17 cellular contexts compared by ENCODE assay signal in the genomic region with DNA sequence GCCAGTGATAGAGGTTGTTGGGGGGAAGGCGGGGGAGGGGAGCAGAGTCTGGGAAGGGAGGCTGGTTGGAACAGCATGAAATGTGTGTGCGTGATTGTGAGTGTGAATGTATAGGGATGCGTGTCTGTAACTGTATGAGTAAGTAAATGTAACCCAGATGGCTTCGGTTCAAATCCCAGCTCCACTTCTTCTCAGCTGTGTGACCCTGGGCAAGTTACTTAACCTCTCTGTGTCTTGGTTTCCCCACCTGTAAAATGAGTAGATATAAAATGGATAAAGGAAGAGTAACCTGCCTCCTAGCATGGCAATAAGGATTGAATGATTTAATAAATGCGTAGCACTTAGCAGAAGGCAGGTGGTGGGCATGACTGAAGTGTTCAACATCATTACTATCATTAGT. TPM values are rescaled to one million over a fixed set of nuclear protein-coding genes. Genes with fewer than 3 reads are reported as not detected.
A peak's percentile ranks its signal among the peaks of the same experiment; 100 is the strongest.
DNase-seq lines count a peak whose midpoint lies in the region; ATAC-seq, FAIRE-seq and TF ChIP-seq lines count a peak whose summit lies in the region.
"Had no signal": no experiment of that assay in that cellular context is flagged by ENCODE, and none has a peak within 500 bp of the region (broad histone marks: within the 10 kb centered on the region; RNA-seq: fewer than 3 reads in every experiment).

No MANE protein-coding gene starts in this region.

- H3K27me3 ChIP-seq in RWPE2 (ENCODE audit: insufficient read depth, poor library complexity, severe bottlenecking) = no peaks in the 10 kb centered on the region
- H3K27me3 ChIP-seq in parathyroid adenoma (ENCODE audit: control insufficient read depth, insufficient read depth, low read length) = no peaks in the 10 kb centered on the region
- no peaks in the 10 kb centered on the region for H3K27me3 ChIP-seq in GM23248 (replicated peaks; ENCODE audit: insufficient read depth)

- H3K4me3 Mint-ChIP-seq in type B pancreatic cell = no peak overlapping the region
- H3K4me3 Mint-ChIP-seq in stimulated activated naive B cell treated with anti-CD40 and anti-IgM and Interleukin-4, amounts not matched to agents 10 μg/mL and 1 μg/mL and 100 μg/mL, for 72 hours = no peak overlapping the region
- H3K4me3 Mint-ChIP-seq: CD4-positive, CD25-positive, alpha-beta regulatory T cell; CD8-positive, alpha-beta T cell had no signal

- no peaks in the 10 kb centered on the region for H3K9me2 ChIP-seq in GM23248 (ENCODE audit: insufficient read depth)

- peaks cover 7% of the 10 kb centered on the region for H3K4me1 ChIP-seq in RWPE2 (ENCODE audit: insufficient read depth, poor library complexity, severe bottlenecking)
- H3K4me1 ChIP-seq in parathyroid adenoma = peaks cover 34% of the 10 kb centered on the region
- H3K4me1 ChIP-seq in GM23248 (ENCODE audit: insufficient read depth) = peaks cover 7% of the 10 kb centered on the region; the same call in 1 of the 2 replicates

- DNase-seq in HTR-8/SVneo (ENCODE audit: insufficient read length, low spot score) (no peak), RWPE2 (ENCODE audit: low spot score) (peak; percentile 41), type B pancreatic cell (ENCODE audit: extremely low spot score, unreplicated experiment) (no peak), NCI-H2227 treated with DMSO at 0.1 percent for 48 hours (lab: John Stamatoyannopoulos, UW) (no peak), GM23248 (no peak)
- DNase-seq in stimulated activated naive B cell treated with anti-CD40 and anti-IgM and Interleukin-4, amounts not matched to agents 10 μg/mL and 1 μg/mL and 100 μg/mL, for 72 hours = no peak
- DNase-seq: C1 segment of cervical spinal cord; CD4-positive, CD25-positive, alpha-beta regulatory T cell; CD8-positive, alpha-beta T cell; DMS153; DND-41; GOT3; HCEC 1CT had no signal

- H4K20me1 ChIP-seq in GM23248 (ENCODE audit: insufficient read depth) = no peaks in the 10 kb centered on the region

- no peaks in the 10 kb centered on the region for H3K36me3 Mint-ChIP-seq in type B pancreatic cell
- no peaks in the 10 kb centered on the region for H3K36me3 Mint-ChIP-seq in stimulated activated naive B cell treated with anti-CD40 and anti-IgM and Interleukin-4, amounts not matched to agents 10 μg/mL and 1 μg/mL and 100 μg/mL, for 72 hours
- H3K36me3 Mint-ChIP-seq: CD4-positive, CD25-positive, alpha-beta regulatory T cell; CD8-positive, alpha-beta T cell had no signal

- H2AFZ ChIP-seq in parathyroid adenoma (no peak overlapping the region), GM23248 (no peak overlapping the region)

- H3K36me3 ChIP-seq in RWPE2 (ENCODE audit: low read depth) = no peaks in the 10 kb centered on the region
- H3K36me3 ChIP-seq in parathyroid adenoma (ENCODE audit: control insufficient read depth, insufficient read depth, low read length) = no peaks in the 10 kb centered on the region
- H3K36me3 ChIP-seq in GM23248 (ENCODE audit: low read depth) = no peaks in the 10 kb centered on the region

- 74% methylated on average over 5 of the region's 5 CpGs for WGBS in GM23248 (ENCODE audit: low coverage in 1 of 2, low lambda C conversion rate in 2 of 2, missing lambda C conversion rate in 2 of 2), 2 experiments

- ATAC-seq in RWPE2 (ENCODE audit: low read depth) = no peak
- no peak for ATAC-seq in stimulated activated naive B cell treated with anti-CD40 and anti-IgM and Interleukin-4, amounts not matched to agents 10 μg/mL and 1 μg/mL and 100 μg/mL, for 72 hours (replicated peaks)
- ATAC-seq: CD8-positive, alpha-beta T cell had no signal

- H3K4me3 ChIP-seq in RWPE2 (ENCODE audit: severe bottlenecking) (no peak overlapping the region), parathyroid adenoma (ENCODE audit: low read depth, low read length) (no peak overlapping the region), GM23248 (no peak overlapping the region)

- TF ChIP-seq CTCF in RWPE2 (IDR thresholded peaks at IDR 0.05; ENCODE audit: poor library complexity, severe bottlenecking) = no peak
- no peak for TF ChIP-seq CTCF in parathyroid adenoma (IDR thresholded peaks at IDR 0.05)
- TF ChIP-seq CTCF in type B pancreatic cell (conservative IDR thresholded peaks at IDR 0.05) = no peak

- H3K9me3 Mint-ChIP-seq in type B pancreatic cell = no peaks in the 10 kb centered on the region
- H3K9me3 Mint-ChIP-seq in stimulated activated naive B cell treated with anti-CD40 and anti-IgM and Interleukin-4, amounts not matched to agents 10 μg/mL and 1 μg/mL and 100 μg/mL, for 72 hours = no peaks in the 10 kb centered on the region
- H3K9me3 Mint-ChIP-seq: CD4-positive, CD25-positive, alpha-beta regulatory T cell; CD8-positive, alpha-beta T cell had no signal

- H3K9me3 ChIP-seq in RWPE2 (ENCODE audit: severe bottlenecking) (no peaks in the 10 kb centered on the region), parathyroid adenoma (ENCODE audit: control insufficient read depth, low read length) (no peaks in the 10 kb centered on the region), GM23248 (ENCODE audit: low read depth) (no peaks in the 10 kb centered on the region)
- H3K9me3 ChIP-seq: Caco-2 had no signal

- H3F3A ChIP-seq in GM23248 (ENCODE audit: insufficient read depth) = peaks cover 6% of the 10 kb centered on the region; the same call in 1 of the 2 replicates

- H3K4me1 Mint-ChIP-seq in type B pancreatic cell (ENCODE audit: unreplicated experiment) = peaks cover 23% of the 10 kb centered on the region
- H3K4me1 Mint-ChIP-seq in stimulated activated naive B cell treated with anti-CD40 and anti-IgM and Interleukin-4, amounts not matched to agents 10 μg/mL and 1 μg/mL and 100 μg/mL, for 72 hours = no peaks in the 10 kb centered on the region
- H3K4me1 Mint-ChIP-seq: CD4-positive, CD25-positive, alpha-beta regulatory T cell had no signal

- H3K4me2 ChIP-seq in parathyroid adenoma (ENCODE audit: low read length) (no peak overlapping the region), GM23248 (ENCODE audit: unreplicated experiment) (no peak overlapping the region)

- peak; percentile 42 for FAIRE-seq in HTR-8/SVneo (lab: Jason Lieb, UNC)
- FAIRE-seq: G401.6, H54 had no signal

- peak overlapping the region; percentile 19 for H3K27ac Mint-ChIP-seq in type B pancreatic cell
- no peak overlapping the region for H3K27ac Mint-ChIP-seq in stimulated activated naive B cell treated with anti-CD40 and anti-IgM and Interleukin-4, amounts not matched to agents 10 μg/mL and 1 μg/mL and 100 μg/mL, for 72 hours
- H3K27ac Mint-ChIP-seq: CD4-positive, CD25-positive, alpha-beta regulatory T cell; CD8-positive, alpha-beta T cell had no signal

- in situ Hi-C loops in GM23248 (cut with MboI) = no loop called here

- H3K9ac ChIP-seq in parathyroid adenoma = no peak overlapping the region
- H3K9ac ChIP-seq in GM23248 = no peak overlapping the region

- no peak overlapping the region for H3K27ac ChIP-seq in RWPE2 (ENCODE audit: poor library complexity, severe bottlenecking)
- peak overlapping the region; percentile 24 for H3K27ac ChIP-seq in parathyroid adenoma
- H3K27ac ChIP-seq in GM23248 = no peak overlapping the region

- no peaks in the 10 kb centered on the region for H3K27me3 Mint-ChIP-seq in type B pancreatic cell
- H3K27me3 Mint-ChIP-seq in stimulated activated naive B cell treated with anti-CD40 and anti-IgM and Interleukin-4, amounts not matched to agents 10 μg/mL and 1 μg/mL and 100 μg/mL, for 72 hours = peaks cover 0 to 1% of the 10 kb centered on the region in 2 donors

- H3K79me2 ChIP-seq in parathyroid adenoma = peaks cover 3% of the 10 kb centered on the region
- no peaks in the 10 kb centered on the region for H3K79me2 ChIP-seq in GM23248 (ENCODE audit: insufficient read depth)

RNA-seq across cellular contexts. Expression of gene MAFB, which starts 24.1 kb away (rescaled TPM):
- 104 and 114 TPM in 2 replicates for total RNA-seq in type B pancreatic cell (ENCODE audit: low replicate concordance)
- total RNA-seq in GM23248 (2014; rRNA removed; shearing (Covaris generic)) = 1.8 and 1.9 TPM in 2 replicates
- polyA plus RNA-seq in GM23248 (2016; fragmentation: Nextera tagmentation; extraction: Ambion mirVana) = 3.8 and 4.4 TPM in 2 replicates
- total RNA-seq: CD4-positive, CD25-positive, alpha-beta regulatory T cell had no signal

Comparison
In these comparisons a context has a peak if more than half of its experiments do, and no peak if none do; other contexts are left out.
1. RNA of gene MAFB, which starts 24.1 kb away (total RNA-seq): 104 to 114 TPM in type B pancreatic cell; 1.8 to 1.9 TPM in GM23248; every median in the first group is over 10 times any median in the second.